ENCODE assay signal across 27 cellular contexts in the genomic region with DNA sequence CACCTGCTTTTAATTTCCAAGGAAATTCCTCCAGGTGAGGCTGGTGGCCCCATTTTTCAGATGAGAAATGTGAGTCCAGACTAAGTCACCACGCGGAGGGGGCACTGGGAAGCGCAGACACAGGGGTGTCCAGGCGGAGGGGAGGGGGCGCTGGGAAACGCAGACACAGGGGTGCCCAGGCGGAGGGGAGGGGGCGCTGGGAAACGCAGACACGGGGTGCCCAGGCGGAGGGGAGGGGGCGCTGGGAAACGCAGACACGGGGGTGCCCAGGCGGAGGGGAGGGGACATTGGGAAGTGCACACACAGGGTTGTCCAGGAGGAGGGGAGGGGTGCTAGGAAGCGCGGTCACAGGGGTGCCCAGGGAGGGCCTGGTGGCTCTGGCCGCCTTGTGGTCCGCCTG. TPM values are rescaled to one million over a fixed set of nuclear protein-coding genes. Genes with fewer than 3 reads are reported as not detected.
A peak's percentile ranks its signal among the peaks of the same experiment; 100 is the strongest.
DNase-seq lines count a peak whose midpoint lies in the region; ATAC-seq and TF ChIP-seq lines count a peak whose summit lies in the region.
"Had no signal": no experiment of that assay in that cellular context is flagged by ENCODE, and none has a peak within 500 bp of the region (broad histone marks: within the 10 kb centered on the region; RNA-seq: fewer than 3 reads in every experiment).

No MANE protein-coding gene starts in this region.

- H3K36me3 ChIP-seq in BE2C (no peaks in the 10 kb centered on the region), left lung (no peaks in the 10 kb centered on the region)
- H3K36me3 ChIP-seq: adrenal gland, upper lobe of left lung had no signal

- H3K9me3 ChIP-seq in BE2C (peaks cover 3% of the 10 kb centered on the region; the same call in 1 of the 2 replicates), left lung (no peaks in the 10 kb centered on the region)
- H3K9me3 ChIP-seq: adrenal gland, upper lobe of left lung had no signal

- no peak overlapping the region for H3K4me3 ChIP-seq in BE2C (ENCODE audit: low read depth, low read length)
- no peak overlapping the region for H3K4me3 ChIP-seq in left lung
- H3K4me3 ChIP-seq: adrenal gland, K562, lung, upper lobe of left lung had no signal

- H3K4me1 ChIP-seq in BE2C (no peaks in the 10 kb centered on the region), left lung (no peaks in the 10 kb centered on the region)
- H3K4me1 ChIP-seq: adrenal gland, upper lobe of left lung had no signal

- H3K27me3 ChIP-seq in BE2C (no peaks in the 10 kb centered on the region), left lung (no peaks in the 10 kb centered on the region)
- H3K27me3 ChIP-seq: adrenal gland, upper lobe of left lung had no signal

- intact Hi-C loops in left lung (cut with DNase I) = no loop called here

- ATAC-seq in activated CD4-positive, CD25-positive, alpha-beta regulatory T cell treated with anti-CD3 and anti-CD28 coated beads, Interleukin-2, amount 50 U/mL, for 24 hours = no peak
- ATAC-seq in left lung = no peak
- peak; percentile 4 for ATAC-seq in stimulated activated naive CD8-positive, alpha-beta T cell treated with anti-CD3 and anti-CD28 coated beads, Interleukin-15, Interleukin-2, amounts not matched to agents 100 U/mL and 50 U/mL, for 24 hours
- ATAC-seq in GM18519 (IDR thresholded peaks at IDR 0.05; ENCODE audit: low FRiP score, unreplicated experiment) = no peak
- ATAC-seq: T-cell had no signal

- no peak overlapping the region for H3K27ac ChIP-seq in left lung
- H3K27ac ChIP-seq: 22Rv1, adrenal gland, upper lobe of left lung had no signal

- peak; percentile 26 for DNase-seq in activated CD4-positive, CD25-positive, alpha-beta regulatory T cell treated with anti-CD3 and anti-CD28 coated beads, Interleukin-2, amount 50 U/mL, for 72 hours
- DNase-seq in BE2C (peak; percentile 3), left lung (peak; percentile 10 to 65), NK-92 (lab: John Stamatoyannopoulos, UW; ENCODE audit: unreplicated experiment) (no peak)
- DNase-seq in stimulated activated naive CD8-positive, alpha-beta T cell treated with anti-CD3 and anti-CD28 coated beads, Interleukin-15, Interleukin-2, amounts not matched to agents 100 U/mL and 50 U/mL, for 24 hours = no peak
- DNase-seq in stimulated activated CD4-positive, alpha-beta T cell treated with anti-CD3 and anti-CD28 coated beads, Interleukin-4, amount 100 ng/mL, for 4 hours = no peak
- DNase-seq: activated CD4-positive, alpha-beta T cell treated with anti-CD3 and anti-CD28 coated beads for 1 hour; activated gamma-delta T cell treated with Interleukin-2 at 50 U/mL for 16 hours; activated T-cell treated with anti-CD3 and anti-CD28 coated beads for 4 hours; HCEC 1CT; NCI-H2029 treated with DMSO at 0.1 percent for 48 hours; NCI-H526; stimulated activated CD8-positive, alpha-beta memory T cell treated with anti-CD3 and anti-CD28 coated beads, Interleukin-4, amount 100 ng/mL, for 48 hours had no signal

- TF ChIP-seq CTCF in BE2C (IDR thresholded peaks at IDR 0.05; ENCODE audit: low read depth, low read length) = no peak
- no peak for TF ChIP-seq CTCF in left lung (IDR thresholded peaks at IDR 0.05)

RNA-seq across cellular contexts. Expression of gene GRK1, which starts 3.5 kb away (rescaled TPM):
- not detected for polyA plus RNA-seq in BE2C (2012; ENCODE audit: insufficient read depth, insufficient read length, low read depth)
- under 1 TPM in 1 of 2 donors, not detected in 1; 0.21 TPM for total RNA-seq in left lung
- total RNA-seq: CD4-positive, alpha-beta T cell; HT1080; MCF 10A; SK-MEL-5; T-cell had no signal
- polyA plus RNA-seq: K562 had no signal

RNA-seq across cellular contexts. Expression of gene ATP4B, which starts 12.5 kb away (rescaled TPM):
- polyA plus RNA-seq in BE2C (2012; ENCODE audit: insufficient read depth, insufficient read length, low read depth) = not detected
- not detected for total RNA-seq in left lung
- total RNA-seq: adrenal gland; CD4-positive, alpha-beta T cell; cerebellum; HT1080; K562; lung; MCF 10A; progenitor cell of endocrine pancreas; SK-MEL-5; T-cell; upper lobe of left lung had no signal
- polyA plus RNA-seq: adrenal gland, K562, lung had no signal

Comparison
In these comparisons a context has a peak if more than half of its experiments do, and no peak if none do; other contexts are left out.
1. DNase-seq: peak in activated CD4-positive, CD25-positive, alpha-beta regulatory T cell treated with anti-CD3 and anti-CD28 coated beads, Interleukin-2, amount 50 U/mL, for 72 hours (single experiment), BE2C (single experiment) and left lung (2 of 2); none in stimulated activated naive CD8-positive, alpha-beta T cell treated with anti-CD3 and anti-CD28 coated beads, Interleukin-15, Interleukin-2, amounts not matched to agents 100 U/mL and 50 U/mL, for 24 hours (single experiment), NK-92 (single experiment) and stimulated activated CD4-positive, alpha-beta T cell treated with anti-CD3 and anti-CD28 coated beads, Interleukin-4, amount 100 ng/mL, for 4 hours (0 of 2).